19 cellular contexts compared by ENCODE assay signal in genomic region chr17:57588086-57588485, GRCh38.
DNase-seq lines count a peak whose midpoint lies in the region; ATAC-seq and TF ChIP-seq lines count a peak whose summit lies in the region.
"Had no signal": no experiment of that assay in that cellular context is flagged by ENCODE, and none has a peak within 500 bp of the region (broad histone marks: within the 10 kb centered on the region; RNA-seq: fewer than 3 reads in every experiment).

No MANE protein-coding gene starts in this region.

- H3K36me3 Mint-ChIP-seq in activated T-cell treated with anti-CD3 and anti-CD28 coated beads, Interleukin-2, amount 50 U/mL, for 24 hours (ENCODE audit: low read depth) = peaks cover 8% of the 10 kb centered on the region
- H3K36me3 Mint-ChIP-seq in type B pancreatic cell (peaks cover 3% of the 10 kb centered on the region), CD14-positive monocyte (peaks cover 0 to 4% of the 10 kb centered on the region in 2 donors)

- ATAC-seq in GM19324 (IDR thresholded peaks at IDR 0.05; ENCODE audit: low FRiP score, unreplicated experiment) = no peak
- no peak for ATAC-seq in GM18868 (IDR thresholded peaks at IDR 0.05; ENCODE audit: unreplicated experiment)
- ATAC-seq: activated CD8-positive, alpha-beta T cell treated with anti-CD3 and anti-CD28 coated beads, Interleukin-2, amount 10 ng/mL, durations not matched to agents 7 days and 5 days; heart right ventricle; HepG2 had no signal

- peak overlapping the region; percentile 1 for H3K27ac ChIP-seq in layer of hippocampus (ENCODE audit: low read depth, low read length)
- H3K27ac ChIP-seq: heart right ventricle, tibial nerve had no signal

- H3K4me3 Mint-ChIP-seq in activated T-cell treated with anti-CD3 and anti-CD28 coated beads, Interleukin-2, amount 50 U/mL, for 24 hours = no peak overlapping the region
- H3K4me3 Mint-ChIP-seq in type B pancreatic cell (peak overlapping the region; percentile 66), CD14-positive monocyte (no peak overlapping the region)
- H3K4me3 Mint-ChIP-seq: activated CD8-positive, alpha-beta T cell treated with anti-CD3 and anti-CD28 coated beads, Interleukin-2, amount 10 ng/mL, durations not matched to agents 7 days and 5 days; mesothelial cell of epicardium had no signal

- peaks cover 9% of the 10 kb centered on the region for H3K4me1 Mint-ChIP-seq in activated T-cell treated with anti-CD3 and anti-CD28 coated beads, Interleukin-2, amount 50 U/mL, for 24 hours (ENCODE audit: low read depth)
- peaks cover 46% of the 10 kb centered on the region for H3K4me1 Mint-ChIP-seq in type B pancreatic cell (ENCODE audit: unreplicated experiment)
- H3K4me1 Mint-ChIP-seq in CD14-positive monocyte = peaks cover 3% of the 10 kb centered on the region

- no peaks in the 10 kb centered on the region for H3K27me3 ChIP-seq in layer of hippocampus (ENCODE audit: control insufficient read depth, insufficient read depth, low read length)
- H3K27me3 ChIP-seq: adrenal gland, heart right ventricle had no signal

- H3K27ac Mint-ChIP-seq in activated T-cell treated with anti-CD3 and anti-CD28 coated beads, Interleukin-2, amount 50 U/mL, for 24 hours = peak overlapping the region; percentile 29
- H3K27ac Mint-ChIP-seq in type B pancreatic cell = peak overlapping the region; percentile 37
- H3K27ac Mint-ChIP-seq in CD14-positive monocyte = no peak overlapping the region
- H3K27ac Mint-ChIP-seq: activated CD8-positive, alpha-beta T cell treated with anti-CD3 and anti-CD28 coated beads, Interleukin-2, amount 10 ng/mL, durations not matched to agents 7 days and 5 days; mesothelial cell of epicardium had no signal

- intact Hi-C loops in CD14-positive monocyte (cut with micrococcal nuclease) = no loop called here

- DNase-seq in activated T-cell treated with anti-CD3 and anti-CD28 coated beads, Interleukin-2, amount 50 U/mL, for 24 hours = no peak
- no peak for DNase-seq in activated T-cell treated with anti-CD3 and anti-CD28 coated beads for 4 hours
- DNase-seq in amniotic epithelial cell (ENCODE audit: low read depth) = peak; percentile 21
- no peak for DNase-seq in type B pancreatic cell (ENCODE audit: extremely low spot score, unreplicated experiment)
- DNase-seq in CD14-positive monocyte (ENCODE audit: low spot score) = no peak
- DNase-seq: activated CD8-positive, alpha-beta T cell treated with anti-CD3 and anti-CD28 coated beads, Interleukin-2, amount 10 ng/mL, durations not matched to agents 7 days and 5 days; cerebellar nuclear complex; heart right ventricle; MG63; Right ventricle myocardium superior; stimulated activated CD4-positive, alpha-beta T cell treated with anti-CD3 and anti-CD28 coated beads, Interleukin-12 subunit alpha, Interleukin-12 subunit beta, amount 100 ng/mL, for 4 hours; T-helper 1 cell had no signal

- TF ChIP-seq CTCF in type B pancreatic cell (conservative IDR thresholded peaks at IDR 0.05) = no peak
- no peak for TF ChIP-seq CTCF in CD14-positive monocyte (IDR thresholded peaks at IDR 0.05)

- no peaks in the 10 kb centered on the region for H3K9me3 Mint-ChIP-seq in activated T-cell treated with anti-CD3 and anti-CD28 coated beads, Interleukin-2, amount 50 U/mL, for 24 hours
- H3K9me3 Mint-ChIP-seq in type B pancreatic cell (no peaks in the 10 kb centered on the region), CD14-positive monocyte (no peaks in the 10 kb centered on the region)
- H3K9me3 Mint-ChIP-seq: mesothelial cell of epicardium had no signal

- H3K27me3 Mint-ChIP-seq in activated T-cell treated with anti-CD3 and anti-CD28 coated beads, Interleukin-2, amount 50 U/mL, for 24 hours = no peaks in the 10 kb centered on the region
- H3K27me3 Mint-ChIP-seq in type B pancreatic cell = no peaks in the 10 kb centered on the region
- H3K27me3 Mint-ChIP-seq in CD14-positive monocyte (ENCODE audit: low read depth in 3 of 3) = peaks cover 0 to 4% (median 2%) of the 10 kb centered on the region in 3 donors

Comparison
In these comparisons a context has a peak if more than half of its experiments do, and no peak if none do; other contexts are left out.
1. H3K27ac Mint-ChIP-seq: peak in activated T-cell treated with anti-CD3 and anti-CD28 coated beads, Interleukin-2, amount 50 U/mL, for 24 hours (single experiment) and type B pancreatic cell (single experiment); none in CD14-positive monocyte (0 of 7).